In the genomic region with DNA sequence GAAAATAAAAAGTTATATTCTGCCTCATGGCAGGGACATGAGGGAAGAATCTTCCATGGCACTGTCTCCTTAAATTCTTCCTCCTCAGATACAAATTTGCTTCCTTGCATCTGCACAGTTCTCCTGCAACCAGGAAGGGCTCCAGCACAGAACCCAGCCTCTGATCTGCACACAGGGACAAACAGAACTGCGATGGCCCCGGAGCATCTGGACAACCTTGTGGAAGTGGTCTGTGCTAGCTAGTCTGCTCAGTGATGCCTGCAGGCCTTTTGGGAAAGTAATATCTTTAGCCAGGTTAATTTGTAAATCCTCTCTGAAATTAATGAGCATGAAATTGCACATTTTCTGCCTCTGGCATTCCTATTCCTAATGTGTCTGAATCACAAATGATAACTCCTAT, we compare ENCODE assay signal across 25 cellular contexts.
"Had no signal": no experiment of that assay in that cellular context is flagged by ENCODE, and none has a peak within 500 bp of the region (broad histone marks: within the 10 kb centered on the region; RNA-seq: fewer than 3 reads in every experiment).

No MANE protein-coding gene starts in this region.

- H3K27me3 ChIP-seq: hepatocyte, left lung, neural progenitor cell, neutrophil, right atrium auricular region, right lobe of liver, tibial nerve, uterus had no signal

- H3K4me1 ChIP-seq: left lung, lower lobe of right lung, right atrium auricular region, right lobe of liver, tibial nerve, uterus had no signal

- H3K9me3 ChIP-seq: left lung, lower lobe of right lung, neutrophil, right atrium auricular region, right lobe of liver, tibial nerve, uterus had no signal

- H3K27ac ChIP-seq: hepatocyte, left lung, lower lobe of right lung, neural progenitor cell, neutrophil, right atrium auricular region, right lobe of liver, tibial nerve, uterus had no signal

- H3K36me3 ChIP-seq: left lung, lower lobe of right lung, neural progenitor cell, neutrophil, right atrium auricular region, right lobe of liver, tibial nerve, uterus had no signal

- ATAC-seq: left cardiac atrium; left lung; lower lobe of right lung; naive thymus-derived CD8-positive, alpha-beta T cell; right lobe of liver; stimulated activated memory B cell treated with anti-CD40 and anti-IgM and Interleukin-4, amounts not matched to agents 10 μg/mL and 1 μg/mL and 100 μg/mL, for 72 hours; stimulated activated naive CD8-positive, alpha-beta T cell treated with anti-CD3 and anti-CD28 coated beads, Interleukin-15, amount 100 ng/mL, for 72 hours had no signal

- DNase-seq: islet precursor cell; left cardiac atrium; left lung; lower lobe of right lung; mammary epithelial cell; mesenchymal stem cell; naive thymus-derived CD8-positive, alpha-beta T cell; nephron progenitor cell; occipital lobe; right lobe of liver; stimulated activated CD4-positive, alpha-beta T cell treated with anti-CD3 and anti-CD28 coated beads, Interleukin-1b, Interleukin-23, amount 100 ng/mL, for 48 hours; stimulated activated CD4-positive, alpha-beta T cell treated with anti-CD3 and anti-CD28 coated beads, Interleukin-2, amount 100 ng/mL, for 48 hours; stimulated activated CD4-positive, alpha-beta T cell treated with anti-CD3 and anti-CD28 coated beads, Interleukin-4, amount 100 ng/mL, for 4 hours; stimulated activated CD8-positive, alpha-beta memory T cell treated with anti-CD3 and anti-CD28 coated beads, Interleukin-4, amount 100 ng/mL, for 48 hours; stimulated activated naive CD4-positive, alpha-beta T cell treated with Interleukin-2 at 50 U/mL for 16 hours; stimulated activated naive CD8-positive, alpha-beta T cell treated with anti-CD3 and anti-CD28 coated beads, Interleukin-15, amount 100 ng/mL, for 72 hours; substantia nigra; uterus had no signal

- H3K4me3 ChIP-seq: hepatocyte, left lung, lower lobe of right lung, neural progenitor cell, right atrium auricular region, right lobe of liver, smooth muscle cell, tibial nerve, uterus had no signal
